Comparison of ENCODE assay signal across 21 cellular contexts in the genomic region with DNA sequence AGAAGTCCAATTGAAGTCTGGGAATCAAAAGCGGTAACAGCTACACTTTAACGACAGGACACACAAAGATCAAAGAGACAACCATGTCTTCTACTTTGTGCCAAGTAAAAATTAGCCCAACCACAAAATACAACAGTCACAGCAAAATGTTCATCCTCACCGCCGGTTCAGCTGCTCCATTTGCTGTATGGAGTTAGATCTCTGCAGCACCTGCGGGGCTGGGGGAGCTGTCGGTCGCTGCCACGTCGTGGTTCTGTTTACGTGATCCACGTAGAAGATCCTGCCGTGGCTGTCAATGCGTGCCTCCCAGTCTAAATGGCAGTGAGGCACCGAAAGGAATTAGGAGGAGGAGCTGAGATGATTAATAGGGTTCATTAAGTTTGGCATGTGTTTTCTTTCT.
DNase-seq lines count a peak whose midpoint lies in the region; ATAC-seq, FAIRE-seq and TF ChIP-seq lines count a peak whose summit lies in the region.
"Had no signal": no experiment of that assay in that cellular context is flagged by ENCODE, and none has a peak within 500 bp of the region (broad histone marks: within the 10 kb centered on the region; RNA-seq: fewer than 3 reads in every experiment).

No MANE protein-coding gene starts in this region.

- no peak overlapping the region for H2BK20ac ChIP-seq in H1 (ENCODE audit: low read length)

- H2BK5ac ChIP-seq in H1 (ENCODE audit: low read depth, low read length), result no peak overlapping the region

- H3K18ac ChIP-seq in H1 (ENCODE audit: extremely low read depth, low read length), result no peak overlapping the region

- H4K5ac ChIP-seq in H1 (ENCODE audit: insufficient read length, low read depth, low read length), result no peak overlapping the region

- no peak overlapping the region for H2AK5ac ChIP-seq in H1 (ENCODE audit: low read depth, low read length)

- H3K9me3 Mint-ChIP-seq in mesothelial cell of epicardium, result no peaks in the 10 kb centered on the region
- H3K9me3 Mint-ChIP-seq: CD8-positive, alpha-beta memory T cell; GM23338; HFFc6 had no signal

- no peak overlapping the region; the same call in 1 of the 2 replicates for H4K8ac ChIP-seq in H1 (ENCODE audit: extremely low read depth, insufficient read depth, low read length)

- no peak overlapping the region for H3K4ac ChIP-seq in H1 (replicated peaks; ENCODE audit: insufficient read length, low read depth, low read length)

- ATAC-seq in GM21825 (IDR thresholded peaks at IDR 0.05; ENCODE audit: unreplicated experiment), result no peak
- ATAC-seq: GM12878, GM23338, HepG2, K562 had no signal

- H3K14ac ChIP-seq in H1 (ENCODE audit: insufficient read length), result no peak overlapping the region

- no peaks in the 10 kb centered on the region for H3K79me2 ChIP-seq in H1 (ENCODE audit: control insufficient read depth in 1 of 2, insufficient read depth in 2 of 2, low read length in 2 of 2)

- no peaks in the 10 kb centered on the region for H4K20me1 ChIP-seq in H1 (replicated peaks in 1 of 2; ENCODE audit: control insufficient read depth in 1 of 2, insufficient read depth in 2 of 2, low read length in 2 of 2)
- H4K20me1 ChIP-seq: BLaER1 had no signal

- no peaks in the 10 kb centered on the region for H3K9me3 ChIP-seq in H1 (ENCODE audit: insufficient read depth in 2 of 2, low read depth in 1 of 2, low read length in 1 of 2)
- H3K9me3 ChIP-seq: BLaER1, Caco-2 had no signal

- H3K23me2 ChIP-seq in H1 (ENCODE audit: low read depth, low read length), result no peaks in the 10 kb centered on the region

- no peak overlapping the region for H3K4me3 ChIP-seq in H1 (ENCODE audit: extremely low read depth in 1 of 4, insufficient read depth in 2 of 4, low read depth in 3 of 4, low read length in 4 of 4)
- H3K4me3 ChIP-seq: BLaER1, GM12878, GM23338, K562 had no signal

- H2BK12ac ChIP-seq in H1 (ENCODE audit: low read depth, low read length), result no peak overlapping the region

- no peak overlapping the region for H3K27ac ChIP-seq in H1 (ENCODE audit: low read depth, low read length)
- H3K27ac ChIP-seq: 22Rv1, BLaER1 had no signal

- H2AFZ ChIP-seq in H1 (ENCODE audit: low read length), result no peak overlapping the region
- H2AFZ ChIP-seq: GM23338 had no signal

- no peak overlapping the region for H4K91ac ChIP-seq in H1 (replicated peaks; ENCODE audit: insufficient read length, low read length)

- H3K36me3 Mint-ChIP-seq in mesothelial cell of epicardium, result peaks cover 31% of the 10 kb centered on the region
- H3K36me3 Mint-ChIP-seq: CD8-positive, alpha-beta memory T cell had no signal

- H3K27ac Mint-ChIP-seq in mesothelial cell of epicardium, result peak overlapping the region; percentile 33
- H3K27ac Mint-ChIP-seq: CD8-positive, alpha-beta memory T cell; HFFc6 had no signal

- H2BK15ac ChIP-seq in H1 (ENCODE audit: low read length), result no peak overlapping the region

- TF ChIP-seq CTCF in H1 (IDR thresholded peaks at IDR 0.05; ENCODE audit: control extremely low read depth in 1 of 3, insufficient read depth in 1 of 3, low read depth in 1 of 3, low read length in 3 of 3) (no peak), mesothelial cell of epicardium (IDR thresholded peaks at IDR 0.05; ENCODE audit: unreplicated experiment) (no peak)

- H3K4me2 ChIP-seq in H1 (ENCODE audit: insufficient read depth in 1 of 2, low read depth in 2 of 2, low read length in 2 of 2), result no peak overlapping the region
- H3K4me2 ChIP-seq: BLaER1, GM23338 had no signal

- CTCF ChIA-PET in H1 (lab: Charles Lee; ENCODE audit: partially characterized antibody), result interaction anchor here (1.2 to 1.5 kb wide), 2 partner anchors 10 to 23 kb away, joined by 3 read pairs; no protein-coding TSS in a partner anchor

- no peaks in the 10 kb centered on the region for H3K79me1 ChIP-seq in H1 (ENCODE audit: low read depth, low read length)

- H3K4me3 Mint-ChIP-seq in mesothelial cell of epicardium, result peak overlapping the region; percentile 20
- H3K4me3 Mint-ChIP-seq: CD8-positive, alpha-beta memory T cell; GM23338; HFFc6 had no signal

- WGBS in H1 (ENCODE audit: extremely low coverage in 1 of 2, insufficient coverage in 1 of 2, insufficient read length in 1 of 2, insufficient replicate concordance in 2 of 2, low coverage in 1 of 2, low lambda C conversion rate in 2 of 2, missing lambda C conversion rate in 1 of 2), 2 experiments, result 93% methylated on average over 14 of the region's 14 CpGs; no CpG with 5 or more reads in 1 of the 2 experiments

- peaks cover 0 to 2% (median 0%) of the 10 kb centered on the region in 4 experiments; a peak in 1 of 7 replicates for H3K4me1 ChIP-seq in H1 (replicated peaks in 1 of 4; ENCODE audit: control insufficient read depth in 3 of 4, insufficient read depth in 4 of 4, low read length in 3 of 4)
- H3K4me1 ChIP-seq: BLaER1, Caco-2 had no signal

- H3K36me3 ChIP-seq in H1 (ENCODE audit: control insufficient read depth in 2 of 4, insufficient read depth in 4 of 4, low read length in 3 of 4), result peaks cover 0 to 2% (median 0%) of the 10 kb centered on the region in 4 experiments; a peak in 1 of 8 replicates
- H3K36me3 ChIP-seq: BLaER1 had no signal

- H3K9ac ChIP-seq in H1 (replicated peaks in 1 of 4; ENCODE audit: extremely low read depth in 1 of 4, low read depth in 3 of 4, low read length in 3 of 4), result no peak overlapping the region
- H3K9ac ChIP-seq: BLaER1 had no signal

- H3K27me3 ChIP-seq in H1 (replicated peaks in 1 of 4; ENCODE audit: control insufficient read depth in 3 of 4, extremely low read depth in 1 of 4, insufficient read depth in 3 of 4, low read length in 3 of 4), result peaks cover 0 to 1% (median 0%) of the 10 kb centered on the region in 4 experiments; a peak in 1 of 7 replicates
- H3K27me3 ChIP-seq: BLaER1 had no signal

- no peaks in the 10 kb centered on the region for H3K27me3 Mint-ChIP-seq in mesothelial cell of epicardium (ENCODE audit: low read depth)

- FAIRE-seq in H1 (lab: Jason Lieb, UNC), result no peak
- FAIRE-seq: GM12878, GM18507, HepG2, HTR-8/SVneo, K562 had no signal

- H2BK120ac ChIP-seq in H1 (replicated peaks; ENCODE audit: low read depth, low read length), result no peak overlapping the region

- peaks cover 29% of the 10 kb centered on the region for H3K4me1 Mint-ChIP-seq in mesothelial cell of epicardium
- H3K4me1 Mint-ChIP-seq: CD8-positive, alpha-beta memory T cell had no signal

- TF ChIP-seq RAD21 in H1 (IDR thresholded peaks at IDR 0.05 in 1 of 2, conservative IDR thresholded peaks at IDR 0.05 in 1 of 2; ENCODE audit: low read depth in 2 of 2, low read length in 2 of 2), result no peak

- TF ChIP-seq POLR2A in H1 (IDR thresholded peaks at IDR 0.05; ENCODE audit: control extremely low read depth in 1 of 2, low read depth in 2 of 2, low read length in 2 of 2), result no peak

- TF ChIP-seq EP300 in H1 (IDR thresholded peaks at IDR 0.05; ENCODE audit: borderline replicate concordance in 1 of 2, low read depth in 2 of 2, low read length in 2 of 2), result no peak

- peak; percentile 17 for DNase-seq in NCI-H82 (lab: John Stamatoyannopoulos, UW)
- no peak for DNase-seq in NCI-H82 treated with DMSO at 0.1 percent for 48 hours (lab: John Stamatoyannopoulos, UW; ENCODE audit: unreplicated experiment)
- DNase-seq in H1 (ENCODE audit: low read depth in 1 of 2, low spot score in 2 of 2), result no peak
- no peak for DNase-seq in mesothelial cell of epicardium (ENCODE audit: low spot score in 2 of 2, unreplicated experiment in 2 of 2)
- no peak for DNase-seq in activated CD8-positive, alpha-beta memory T cell treated with anti-CD3 and anti-CD28 coated beads for 24 hours
- no peak for DNase-seq in iPS-NIHi11 (ENCODE audit: low spot score)
- DNase-seq in OCI-M1 (lab: John Stamatoyannopoulos, UW), result no peak
- DNase-seq: AML-193; Caco-2; CD8-positive, alpha-beta memory T cell; HCEC 1CT; HFFc6 had no signal

- no peak overlapping the region for H3K56ac ChIP-seq in H1 (replicated peaks; ENCODE audit: insufficient read length, low read depth, low read length)

- POLR2A ChIA-PET in H1 (lab: Charles Lee; ENCODE audit: partially characterized antibody), result no interaction called here

- H3K23ac ChIP-seq in H1 (ENCODE audit: insufficient read length), result no peak overlapping the region

TF ChIP-seq in H1, 55 proteins besides CTCF, POLR2A, EP300 and RAD21:
- TF ChIP-seq EGR1 (IDR thresholded peaks at IDR 0.05; ENCODE audit: borderline replicate concordance, low read depth, low read length), result peak; percentile 33; the same call in 1 of the 2 replicates
- TF ChIP-seq ASH2L (IDR thresholded peaks at IDR 0.05; ENCODE audit: low read length), result no peak
